8 cellular contexts compared by ENCODE assay signal in genomic region chr2:152718909-152719645, GRCh38. TPM values are rescaled to one million over a fixed set of nuclear protein-coding genes. Genes with fewer than 3 reads are reported as not detected.
DNase-seq lines count a peak whose midpoint lies in the region; ATAC-seq and TF ChIP-seq lines count a peak whose summit lies in the region.

No MANE protein-coding gene starts in this region.

- in situ Hi-C loops in Panc1 (cut with HindIII; ENCODE audit: low pct_unique_long_range_greater_than_20kb, low sequenced_read_pairs): no loop called here

- TF ChIP-seq POLR2A in right lobe of liver (IDR thresholded peaks at IDR 0.05): no peak

- H3K23me2 ChIP-seq in H9 (ENCODE audit: insufficient read length, low read depth, low read length, poor library complexity, severe bottlenecking): no peaks in the 10 kb centered on the region

- no peak overlapping the region for H3K4ac ChIP-seq in H9 (ENCODE audit: low read depth, low read length)

- no peak overlapping the region for H2BK12ac ChIP-seq in H9 (ENCODE audit: insufficient read length, low read depth, low read length)

- H3K18ac ChIP-seq in H9 (ENCODE audit: insufficient read length, low read depth, low read length): peak overlapping the region; percentile 83

- H3K4me3 ChIP-seq in Karpas-422 (ENCODE audit: low read length): peak overlapping the region; percentile 96
- peak overlapping the region; percentile 66 to 96 for H3K4me3 ChIP-seq in Panc1 (ENCODE audit: low read depth in 2 of 2, low read length in 2 of 2)
- H3K4me3 ChIP-seq in right lobe of liver: peak overlapping the region; percentile 85 to 92 (median 87)

- H2BK15ac ChIP-seq in H9 (ENCODE audit: low read depth, low read length): no peak overlapping the region

- H4K91ac ChIP-seq in H9 (ENCODE audit: insufficient read length, low read depth, low read length): no peak overlapping the region

- CTCF ChIA-PET in Panc1 (lab: Charles Lee): no interaction called here

- H2AK5ac ChIP-seq in H9 (ENCODE audit: insufficient read length, low read length): no peak overlapping the region

- WGBS in H9 (ENCODE audit: extremely low coverage, insufficient read length, low lambda C conversion rate): no CpG with 5 or more reads among the region's 23 CpGs
- 6% methylated on average over 23 of the region's 23 CpGs for WGBS in right lobe of liver (ENCODE audit: insufficient coverage, low coverage, low lambda C conversion rate, missing lambda C conversion rate)

- H3K9me3 Mint-ChIP-seq in H9 (no peaks in the 10 kb centered on the region; a peak in 3 of 5 replicates), type B pancreatic cell (no peaks in the 10 kb centered on the region)

- H3K4me1 Mint-ChIP-seq in H9 (peaks cover 26% of the 10 kb centered on the region in 2 experiments), type B pancreatic cell (ENCODE audit: unreplicated experiment) (peaks cover 24% of the 10 kb centered on the region)

- H3K27me3 Mint-ChIP-seq in H9 (ENCODE audit: low read depth) (no peaks in the 10 kb centered on the region), type B pancreatic cell (no peaks in the 10 kb centered on the region)

- H3K36me3 ChIP-seq in Karpas-422 (ENCODE audit: insufficient read depth, low read length) (peaks cover 49% of the 10 kb centered on the region), Panc1 (ENCODE audit: control insufficient read depth, insufficient read depth, low read length) (peaks cover 30% of the 10 kb centered on the region), right lobe of liver (peaks cover 0 to 8% (median 1%) of the 10 kb centered on the region in 4 donors)

- H3T11ph ChIP-seq in H9 (ENCODE audit: low read length): no peak overlapping the region

- H3K27ac Mint-ChIP-seq in H9: peak overlapping the region; percentile 97 to 99 (median 97)
- H3K27ac Mint-ChIP-seq in type B pancreatic cell: peak overlapping the region; percentile 98

- H2BK20ac ChIP-seq in H9 (ENCODE audit: low read depth, low read length, poor library complexity, severe bottlenecking): no peak overlapping the region

- H3K23ac ChIP-seq in H9 (ENCODE audit: insufficient read length, low read depth, low read length): no peak overlapping the region

- H4K5ac ChIP-seq in H9 (ENCODE audit: insufficient read length, low read depth, low read length): no peak overlapping the region

- no peaks in the 10 kb centered on the region for H3K79me1 ChIP-seq in H9 (ENCODE audit: insufficient read depth, low read depth, low read length, poor library complexity, severe bottlenecking)

- H3K27ac ChIP-seq in H9 (ENCODE audit: insufficient read length, low read depth, low read length) (peak overlapping the region; percentile 46), Karpas-422 (ENCODE audit: low read length) (peak overlapping the region; percentile 88), Panc1 (ENCODE audit: low read length) (peak overlapping the region; percentile 98), right lobe of liver (peak overlapping the region; percentile 93 to 98 (median 96))

- H4K8ac ChIP-seq in H9 (replicated peaks; ENCODE audit: insufficient read length, low read depth, low read length): no peak overlapping the region

- no peaks in the 10 kb centered on the region for H3K9me2 ChIP-seq in Karpas-422 (replicated peaks; ENCODE audit: insufficient read depth, low read length)

- TSS peak; percentile 58 for BruUV-seq in Panc1 (replicated peaks; lab: Mats Ljungman, UMichigan)

- DNase-seq in Right ventricle myocardium inferior (ENCODE audit: missing footprints): peak; percentile 60
- no peak for DNase-seq in cardiac septum (ENCODE audit: low spot score)
- peak; percentile 64 for DNase-seq in H9
- peak; percentile 90 for DNase-seq in Karpas-422
- no peak for DNase-seq in Panc1 (ENCODE audit: low read depth, low spot score)
- peak; percentile 66 for DNase-seq in cerebellar cortex (ENCODE audit: low spot score)
- no peak for DNase-seq in right lobe of liver
- no peak for DNase-seq in type B pancreatic cell (ENCODE audit: extremely low spot score, unreplicated experiment)

- H3K4me2 ChIP-seq in H9 (ENCODE audit: insufficient read depth, insufficient read length, low read length) (peak overlapping the region; percentile 57), Karpas-422 (ENCODE audit: low read depth, low read length, poor library complexity, severe bottlenecking) (peak overlapping the region; percentile 91)

- H3K56ac ChIP-seq in H9 (ENCODE audit: insufficient read length, low read depth, low read length): no peak overlapping the region

- TF ChIP-seq CTCF in H9 (conservative IDR thresholded peaks at IDR 0.05) (no peak), Panc1 (IDR thresholded peaks at IDR 0.05) (no peak), right lobe of liver (IDR thresholded peaks at IDR 0.05) (no peak), type B pancreatic cell (conservative IDR thresholded peaks at IDR 0.05) (no peak)

- peak overlapping the region; percentile 91 for H3K14ac ChIP-seq in H9 (ENCODE audit: insufficient read depth, low read length)

- ATAC-seq in Right ventricle myocardium inferior (no peak), Panc1 (peak; percentile 39), right lobe of liver (peak in 2 of 4 donors; percentile 1)

- peaks cover 31% of the 10 kb centered on the region; the same call in 1 of the 2 replicates for H3K79me2 ChIP-seq in H9 (ENCODE audit: insufficient read depth, low read length)
- peaks cover 83% of the 10 kb centered on the region for H3K79me2 ChIP-seq in Karpas-422 (ENCODE audit: low read length)

- H4K20me1 ChIP-seq in H9 (ENCODE audit: control insufficient read depth, insufficient read depth, insufficient read length): no peaks in the 10 kb centered on the region
- peaks cover 15% of the 10 kb centered on the region; the same call in 1 of the 2 replicates for H4K20me1 ChIP-seq in Karpas-422 (ENCODE audit: insufficient read depth, low read depth, low read length)

- no peak overlapping the region for H2AFZ ChIP-seq in H9 (ENCODE audit: low read length)
- 0 out of 2 replicates have a peak overlapping the region, but pooled peaks have one; percentile 18 for H2AFZ ChIP-seq in Karpas-422 (ENCODE audit: low read length)

- no peak overlapping the region for H2BK5ac ChIP-seq in H9 (ENCODE audit: insufficient read length, low read length)

- peaks cover 13 to 40% (median 38%) of the 10 kb centered on the region in 3 experiments for H3K36me3 Mint-ChIP-seq in H9 (ENCODE audit: insufficient read depth in 1 of 3, low read depth in 3 of 3)
- peaks cover 36% of the 10 kb centered on the region for H3K36me3 Mint-ChIP-seq in type B pancreatic cell

- POLR2A ChIA-PET in Panc1 (lab: Charles Lee): no interaction called here

- no peaks in the 10 kb centered on the region; the same call in 1 of the 2 replicates for H3K4me1 ChIP-seq in H9 (ENCODE audit: insufficient read depth, low read length)
- peaks cover 52% of the 10 kb centered on the region for H3K4me1 ChIP-seq in Karpas-422 (ENCODE audit: low read length)
- H3K4me1 ChIP-seq in Panc1 (ENCODE audit: control insufficient read depth, insufficient read depth, low read length): peaks cover 34% of the 10 kb centered on the region
- peaks cover 0 to 22% (median 11%) of the 10 kb centered on the region in 4 donors for H3K4me1 ChIP-seq in right lobe of liver

- H3K4me3 Mint-ChIP-seq in H9 (peak overlapping the region; percentile 97 to 99), type B pancreatic cell (peak overlapping the region; percentile 98)

- intact Hi-C loops in Right ventricle myocardium inferior (cut with DNase I) (loop anchor here (2.0 to 10.0 kb wide), 2 partner anchors 542 to 894 kb away; partner anchors contain the start of gene ARL5A), cardiac septum (cut with DNase I) (loop anchor here (5.0 to 10.0 kb wide), 2 partner anchors 384 to 542 kb away; partner anchors contain the start of genes FMNL2 and STAM2), Panc1 (cut with micrococcal nuclease; ENCODE audit: unreplicated experiment) (no loop called here), right lobe of liver (cut with DNase I) (no loop called here)

- H3K27me3 ChIP-seq in H9 (ENCODE audit: insufficient read depth, low read length) (no peaks in the 10 kb centered on the region), Karpas-422 (ENCODE audit: low read length) (no peaks in the 10 kb centered on the region), Panc1 (ENCODE audit: control insufficient read depth, insufficient read depth, low read length) (no peaks in the 10 kb centered on the region), right lobe of liver (no peaks in the 10 kb centered on the region)

- H3K9me3 ChIP-seq in H9 (ENCODE audit: control insufficient read depth, low read depth, low read length): no peaks in the 10 kb centered on the region
- no peaks in the 10 kb centered on the region for H3K9me3 ChIP-seq in Karpas-422 (ENCODE audit: low read length)
- no peaks in the 10 kb centered on the region for H3K9me3 ChIP-seq in Panc1 (ENCODE audit: control insufficient read depth, insufficient read depth, low read depth, low read length)
- H3K9me3 ChIP-seq in right lobe of liver: no peaks in the 10 kb centered on the region

- H3K9ac ChIP-seq in H9 (ENCODE audit: extremely low read depth, insufficient read length, low read length) (peak overlapping the region; percentile 94), Karpas-422 (ENCODE audit: low read length) (peak overlapping the region; percentile 85)

- no peak overlapping the region for H2BK120ac ChIP-seq in H9 (ENCODE audit: low read depth, low read length, poor library complexity, severe bottlenecking)

RNA-seq across cellular contexts. Expression of gene ARL6IP6, which starts 0.7 kb away (rescaled TPM):
- total RNA-seq in Right ventricle myocardium inferior (5.7 TPM), cardiac septum (6.4 TPM), H9 (2021) (27.3 and 34.4 TPM in 2 replicates), Panc1 (2021; ENCODE audit: unreplicated experiment) (38.9 TPM), right lobe of liver (1 to 10 TPM; 2.6 to 5.4 (median 3.7) TPM), type B pancreatic cell (ENCODE audit: low replicate concordance) (20.8 and 26.6 TPM in 2 replicates)
- 29.5 and 69.7 TPM in 2 replicates for total RNA-seq in Karpas-422 (2014; rRNA removed; shearing (Covaris generic); ENCODE audit: low replicate concordance)
- 29.8 TPM for polyA plus RNA-seq in Panc1 (2012; ENCODE audit: insufficient read length)

RNA-seq across cellular contexts. Expression of gene PRPF40A, which starts 1.8 kb away (rescaled TPM):
- total RNA-seq in Right ventricle myocardium inferior: 36.0 TPM
- 36.3 TPM for total RNA-seq in cardiac septum
- total RNA-seq in H9 (2021): 158 and 179 TPM in 2 replicates
- total RNA-seq in Karpas-422 (2014; rRNA removed; shearing (Covaris generic); ENCODE audit: low replicate concordance): 149 and 173 TPM in 2 replicates
- 142 TPM for total RNA-seq in Panc1 (2021; ENCODE audit: unreplicated experiment)
- 95.1 TPM for polyA plus RNA-seq in Panc1 (2012; ENCODE audit: insufficient read length)
- total RNA-seq in right lobe of liver: 10 to 100 TPM; 25.1 to 54.3 (median 40.2) TPM
- total RNA-seq in type B pancreatic cell (ENCODE audit: low replicate concordance): 93.7 and 119 TPM in 2 replicates

Comparison
In these comparisons a context has a peak if more than half of its experiments do, and no peak if none do; other contexts are left out.
1. DNase-seq: peak in Right ventricle myocardium inferior (single experiment), H9 (single experiment), Karpas-422 (single experiment) and cerebellar cortex (single experiment); none in cardiac septum (single experiment), Panc1 (single experiment), right lobe of liver (0 of 3) and type B pancreatic cell (single experiment).
2. H3K27ac ChIP-seq: peak in every context shown above with its lines; median percentile 98 in Panc1; 96 in right lobe of liver; 88 in Karpas-422; 46 in H9.
3. intact Hi-C loops: an anchor here in Right ventricle myocardium inferior (2.0 to 10.0 kb wide) and cardiac septum (5.0 to 10.0 kb wide); none called in Panc1 and right lobe of liver.
4. Peak in every context shown above with its lines, with median percentiles within 50 percentile points of each other: H3K4me3 ChIP-seq.